8 cellular contexts compared by ENCODE assay signal in genomic region chr10:92688927-92689662, GRCh38. TPM values are rescaled to one million over a fixed set of nuclear protein-coding genes. Genes with fewer than 3 reads are reported as not detected.
DNase-seq lines count a peak whose midpoint lies in the region; ATAC-seq and TF ChIP-seq lines count a peak whose summit lies in the region.

No MANE protein-coding gene starts in this region.

- no peaks in the 10 kb centered on the region for H4K20me1 ChIP-seq in mammary epithelial cell (ENCODE audit: insufficient read depth, low read length)

- peaks cover 6% of the 10 kb centered on the region for H3K4me1 ChIP-seq in mammary epithelial cell (ENCODE audit: insufficient read depth, low read length)
- H3K4me1 ChIP-seq in stomach, result peaks cover 0 to 44% (median 27%) of the 10 kb centered on the region in 4 donors

- H3K9ac ChIP-seq in mammary epithelial cell (ENCODE audit: insufficient read depth, low read length), result no peak overlapping the region

- DNase-seq in GM10248 (ENCODE audit: extremely low spot score) (peak; percentile 36), NOMO-1 (lab: John Stamatoyannopoulos, UW; ENCODE audit: unreplicated experiment in 2 of 2) (peak; percentile 24 to 45), mammary epithelial cell (no peak), left colon (peak; percentile 30 to 50), stomach (peak; percentile 43), mesenteric fat pad (ENCODE audit: low spot score) (no peak)
- no peak for DNase-seq in NK-92 treated with Interleukin-12 subunit alpha and Interleukin-12 subunit beta, amount 100 ng/mL, for 24 hours (lab: John Stamatoyannopoulos, UW)

- H3K4me2 ChIP-seq in mammary epithelial cell (ENCODE audit: insufficient read depth, low read depth, low read length), result peak overlapping the region; percentile 91

- dilution Hi-C loops in mammary epithelial cell (cut with HindIII; ENCODE audit: low sequenced_read_pairs), result loop anchor here (5.0 kb wide), 1 partner anchor 82 kb away; no protein-coding TSS in a partner anchor

- H3K36me3 ChIP-seq in mammary epithelial cell (ENCODE audit: insufficient read depth, low read length) (no peaks in the 10 kb centered on the region), stomach (no peaks in the 10 kb centered on the region)

- peak overlapping the region; percentile 93 for H2AFZ ChIP-seq in mammary epithelial cell (ENCODE audit: low read depth, low read length)

- H3K27ac ChIP-seq in mammary epithelial cell (ENCODE audit: insufficient read depth, low read depth, low read length) (no peak overlapping the region), stomach (peak overlapping the region; percentile 54 to 94 (median 83))

- in situ Hi-C loops in mammary epithelial cell (cut with MboI; ENCODE audit: low sequenced_read_pairs in 2 of 2), result no loop called here

- TF ChIP-seq CTCF in GM10248 (IDR thresholded peaks at IDR 0.05; ENCODE audit: control extremely low read depth, extremely low read depth, low read depth, missing control alignments) (no peak), mammary epithelial cell (conservative IDR thresholded peaks at IDR 0.05 in 1 of 2, IDR thresholded peaks at IDR 0.05 in 1 of 2; ENCODE audit: extremely low read depth in 1 of 2, insufficient read depth in 1 of 2, low read depth in 1 of 2, low read length in 2 of 2) (no peak), stomach (IDR thresholded peaks at IDR 0.05) (no peak)

- no peak for TF ChIP-seq POLR2A in stomach (IDR thresholded peaks at IDR 0.05)

- CTCF ChIA-PET in GM10248 (lab: Yijun Ruan, JAX), result interaction anchor here (1.6 to 1.8 kb wide), 2 partner anchors 11 to 14 kb away, joined by 4 to 7 read pairs; no protein-coding TSS in a partner anchor
- CTCF ChIA-PET in mammary epithelial cell (lab: Charles Lee; ENCODE audit: low non-redundant PET), result no interaction called here

- 31% methylated on average over 23 of the region's 63 CpGs for WGBS in mammary epithelial cell (ENCODE audit: low coverage, missing lambda C conversion rate)
- 1 to 13% (median 3%) methylated on average over 7 to 63 of the region's 63 CpGs for WGBS in stomach, 5 donors

- BruUV-seq in mammary epithelial cell (replicated peaks; lab: Mats Ljungman, UMichigan), result no TSS peak

- peak overlapping the region; percentile 40 to 52 (median 45) for H3K4me3 ChIP-seq in mammary epithelial cell (replicated peaks in 1 of 3; ENCODE audit: insufficient read depth in 1 of 3, low read depth in 2 of 3, low read length in 3 of 3)
- H3K4me3 ChIP-seq in stomach, result peak overlapping the region; percentile 62 to 88 (median 66)

- TF ChIP-seq EP300 in stomach (IDR thresholded peaks at IDR 0.05), result no peak

- POLR2A ChIA-PET in GM10248 (lab: Yijun Ruan, JAX), result interaction anchor here (0.6 kb wide), 2 partner anchors 34 to 186 kb away, joined by 4 to 6 read pairs; no protein-coding TSS in a partner anchor

- ATAC-seq in HG02571 (IDR thresholded peaks at IDR 0.05; ENCODE audit: unreplicated experiment) (peak; percentile 31), left colon (peak; percentile 63)

- no peaks in the 10 kb centered on the region for H3K9me3 ChIP-seq in mammary epithelial cell (replicated peaks; ENCODE audit: insufficient read depth, low read length)
- peaks cover 0 to 6% (median 4%) of the 10 kb centered on the region in 4 donors for H3K9me3 ChIP-seq in stomach

- peaks cover 7% of the 10 kb centered on the region for H3K27me3 ChIP-seq in mammary epithelial cell (ENCODE audit: insufficient read depth, low read length)
- H3K27me3 ChIP-seq in stomach, result peaks cover 0 to 40% (median 22%) of the 10 kb centered on the region in 3 donors

- intact Hi-C loops in mammary epithelial cell (cut with micrococcal nuclease) (no loop called here), left colon (cut with DNase I, micrococcal nuclease) (no loop called here), stomach (cut with DNase I; ENCODE audit: low total_unique reads) (no loop called here)

- no peaks in the 10 kb centered on the region for H3K79me2 ChIP-seq in mammary epithelial cell (ENCODE audit: insufficient read depth, low read length)

RNA-seq across cellular contexts. Expression of gene HHEX, which starts 0.7 kb away (rescaled TPM):
- under 1 TPM; 0.28 to 0.33 TPM for total RNA-seq in mammary epithelial cell
- 0.16 TPM for polyA plus RNA-seq in mammary epithelial cell
- not detected for polyA minus RNA-seq in mammary epithelial cell
- 1 to 10 TPM; 2.5 to 4.8 TPM for total RNA-seq in left colon
- 1 to 10 TPM; 1.4 to 6.8 (median 4.3) TPM for total RNA-seq in stomach
- 1 to 10 TPM; 3.8 to 4.7 (median 4.6) TPM for polyA plus RNA-seq in stomach
- total RNA-seq in mesenteric fat pad, result 6.8 TPM

Comparison
In these comparisons a context has a peak if more than half of its experiments do, and no peak if none do; other contexts are left out.
1. DNase-seq: peak in GM10248 (single experiment), NOMO-1 (2 of 2), left colon (2 of 2) and stomach (single experiment); none in mammary epithelial cell (single experiment), NK-92 treated with Interleukin-12 subunit alpha and Interleukin-12 subunit beta, amount 100 ng/mL, for 24 hours (single experiment) and mesenteric fat pad (single experiment).